Comparison of ENCODE assay signal across 1 cellular context in genomic region chr1:51504806-51505525, GRCh38.
TF ChIP-seq lines count a peak whose summit lies in the region.

No MANE protein-coding gene starts in this region.

TF ChIP-seq in GM12878, 131 proteins besides CTCF, POLR2A, EP300 and RAD21 (continued from another document):
- TF ChIP-seq CEBPB (IDR thresholded peaks at IDR 0.05; ENCODE audit: borderline replicate concordance in 1 of 2, low read depth in 2 of 2, low read length in 2 of 2) (0 out of 4 replicates have a peak, but pooled peaks of 1 of the 2 experiments have one; percentile 19), TBL1XR1 (IDR thresholded peaks at IDR 0.05; ENCODE audit: low read depth, low read length) (no peak), JUNB (IDR thresholded peaks at IDR 0.05) (peak; percentile 90), NFIC (IDR thresholded peaks at IDR 0.05; ENCODE audit: low read depth, low read length) (peak; percentile 89), CBX5 (IDR thresholded peaks at IDR 0.05; ENCODE audit: low read depth) (peak; percentile 85), PAX8 (IDR thresholded peaks at IDR 0.05) (0 out of 2 replicates have a peak, but pooled peaks have one; percentile 42), BMI1 (IDR thresholded peaks at IDR 0.05; ENCODE audit: borderline replicate concordance) (peak; percentile 31; the same call in 1 of the 2 replicates), SMAD1 (IDR thresholded peaks at IDR 0.05; ENCODE audit: low read depth, partially characterized antibody) (peak; percentile 39), RBBP5 (conservative IDR thresholded peaks at IDR 0.05) (no peak), CREB1 (IDR thresholded peaks at IDR 0.05; ENCODE audit: low read depth) (no peak)
- TF ChIP-seq, protein P1, sequence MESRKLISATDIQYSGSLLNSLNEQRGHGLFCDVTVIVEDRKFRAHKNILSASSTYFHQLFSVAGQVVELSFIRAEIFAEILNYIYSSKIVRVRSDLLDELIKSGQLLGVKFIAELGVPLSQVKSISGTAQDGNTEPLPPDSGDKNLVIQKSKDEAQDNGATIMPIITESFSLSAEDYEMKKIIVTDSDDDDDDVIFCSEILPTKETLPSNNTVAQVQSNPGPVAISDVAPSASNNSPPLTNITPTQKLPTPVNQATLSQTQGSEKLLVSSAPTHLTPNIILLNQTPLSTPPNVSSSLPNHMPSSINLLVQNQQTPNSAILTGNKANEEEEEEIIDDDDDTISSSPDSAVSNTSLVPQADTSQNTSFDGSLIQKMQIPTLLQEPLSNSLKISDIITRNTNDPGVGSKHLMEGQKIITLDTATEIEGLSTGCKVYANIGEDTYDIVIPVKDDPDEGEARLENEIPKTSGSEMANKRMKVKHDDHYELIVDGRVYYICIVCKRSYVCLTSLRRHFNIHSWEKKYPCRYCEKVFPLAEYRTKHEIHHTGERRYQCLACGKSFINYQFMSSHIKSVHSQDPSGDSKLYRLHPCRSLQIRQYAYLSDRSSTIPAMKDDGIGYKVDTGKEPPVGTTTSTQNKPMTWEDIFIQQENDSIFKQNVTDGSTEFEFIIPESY (IDR thresholded peaks at IDR 0.05) = 0 out of 2 replicates have a peak, but pooled peaks have one; percentile 39
- TF ChIP-seq, protein P2, sequence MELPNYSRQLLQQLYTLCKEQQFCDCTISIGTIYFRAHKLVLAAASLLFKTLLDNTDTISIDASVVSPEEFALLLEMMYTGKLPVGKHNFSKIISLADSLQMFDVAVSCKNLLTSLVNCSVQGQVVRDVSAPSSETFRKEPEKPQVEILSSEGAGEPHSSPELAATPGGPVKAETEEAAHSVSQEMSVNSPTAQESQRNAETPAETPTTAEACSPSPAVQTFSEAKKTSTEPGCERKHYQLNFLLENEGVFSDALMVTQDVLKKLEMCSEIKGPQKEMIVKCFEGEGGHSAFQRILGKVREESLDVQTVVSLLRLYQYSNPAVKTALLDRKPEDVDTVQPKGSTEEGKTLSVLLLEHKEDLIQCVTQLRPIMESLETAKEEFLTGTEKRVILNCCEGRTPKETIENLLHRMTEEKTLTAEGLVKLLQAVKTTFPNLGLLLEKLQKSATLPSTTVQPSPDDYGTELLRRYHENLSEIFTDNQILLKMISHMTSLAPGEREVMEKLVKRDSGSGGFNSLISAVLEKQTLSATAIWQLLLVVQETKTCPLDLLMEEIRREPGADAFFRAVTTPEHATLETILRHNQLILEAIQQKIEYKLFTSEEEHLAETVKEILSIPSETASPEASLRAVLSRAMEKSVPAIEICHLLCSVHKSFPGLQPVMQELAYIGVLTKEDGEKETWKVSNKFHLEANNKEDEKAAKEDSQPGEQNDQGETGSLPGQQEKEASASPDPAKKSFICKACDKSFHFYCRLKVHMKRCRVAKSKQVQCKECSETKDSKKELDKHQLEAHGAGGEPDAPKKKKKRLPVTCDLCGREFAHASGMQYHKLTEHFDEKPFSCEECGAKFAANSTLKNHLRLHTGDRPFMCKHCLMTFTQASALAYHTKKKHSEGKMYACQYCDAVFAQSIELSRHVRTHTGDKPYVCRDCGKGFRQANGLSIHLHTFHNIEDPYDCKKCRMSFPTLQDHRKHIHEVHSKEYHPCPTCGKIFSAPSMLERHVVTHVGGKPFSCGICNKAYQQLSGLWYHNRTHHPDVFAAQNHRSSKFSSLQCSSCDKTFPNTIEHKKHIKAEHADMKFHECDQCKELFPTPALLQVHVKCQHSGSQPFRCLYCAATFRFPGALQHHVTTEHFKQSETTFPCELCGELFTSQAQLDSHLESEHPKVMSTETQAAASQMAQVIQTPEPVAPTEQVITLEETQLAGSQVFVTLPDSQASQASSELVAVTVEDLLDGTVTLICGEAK (IDR thresholded peaks at IDR 0.05; ENCODE audit: borderline replicate concordance) = no peak; the same call in 1 of the 2 replicates
